In the genomic region with DNA sequence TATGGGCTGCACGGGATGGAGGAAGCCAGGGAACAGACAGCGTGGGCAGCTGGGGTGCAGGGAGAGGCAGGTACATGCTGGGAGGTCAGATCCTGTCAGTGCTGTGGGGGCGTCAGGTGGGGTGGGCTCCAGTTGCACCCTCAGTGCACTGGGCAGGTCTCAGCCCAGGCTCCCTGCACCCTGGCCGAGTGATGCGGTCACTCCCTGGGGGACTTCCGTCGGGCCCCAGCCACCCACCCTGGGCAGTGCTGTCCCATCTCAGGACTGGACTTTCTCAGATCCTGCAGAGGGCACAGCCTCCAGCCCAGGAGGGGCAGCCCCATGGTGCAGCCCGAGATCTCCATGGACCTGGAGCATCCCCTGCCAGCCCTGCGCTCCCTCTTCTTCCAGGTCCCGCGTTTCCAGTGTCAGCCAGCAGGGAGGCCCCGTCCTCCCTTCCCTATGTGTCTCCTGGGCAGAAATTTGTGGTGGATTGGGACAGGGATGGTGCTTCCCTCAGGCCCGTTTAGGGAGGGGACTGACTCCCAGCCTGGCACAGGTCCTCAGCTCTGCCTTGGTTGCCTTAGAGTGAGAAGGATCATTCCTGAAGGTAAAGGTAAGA, we compare ENCODE assay signal across 10 cellular contexts. TPM values are rescaled to one million over a fixed set of nuclear protein-coding genes. Genes with fewer than 3 reads are reported as not detected.
"Had no signal": no experiment of that assay in that cellular context is flagged by ENCODE, and none has a peak within 500 bp of the region (broad histone marks: within the 10 kb centered on the region; RNA-seq: fewer than 3 reads in every experiment).

No MANE protein-coding gene starts in this region.

RNA-seq across cellular contexts. Expression of gene SPATA31C2, which starts 10.5 kb away (rescaled TPM):
- total RNA-seq: OCI-LY7, PC-3, PC-9, Peyer's patch, Right ventricle myocardium inferior, Right ventricle myocardium superior, RPMI7951, SJSA1, SK-MEL-5 had no signal
- polyA plus RNA-seq: SK-N-SH had no signal
